1 cellular context compared by ENCODE assay signal in the genomic region with DNA sequence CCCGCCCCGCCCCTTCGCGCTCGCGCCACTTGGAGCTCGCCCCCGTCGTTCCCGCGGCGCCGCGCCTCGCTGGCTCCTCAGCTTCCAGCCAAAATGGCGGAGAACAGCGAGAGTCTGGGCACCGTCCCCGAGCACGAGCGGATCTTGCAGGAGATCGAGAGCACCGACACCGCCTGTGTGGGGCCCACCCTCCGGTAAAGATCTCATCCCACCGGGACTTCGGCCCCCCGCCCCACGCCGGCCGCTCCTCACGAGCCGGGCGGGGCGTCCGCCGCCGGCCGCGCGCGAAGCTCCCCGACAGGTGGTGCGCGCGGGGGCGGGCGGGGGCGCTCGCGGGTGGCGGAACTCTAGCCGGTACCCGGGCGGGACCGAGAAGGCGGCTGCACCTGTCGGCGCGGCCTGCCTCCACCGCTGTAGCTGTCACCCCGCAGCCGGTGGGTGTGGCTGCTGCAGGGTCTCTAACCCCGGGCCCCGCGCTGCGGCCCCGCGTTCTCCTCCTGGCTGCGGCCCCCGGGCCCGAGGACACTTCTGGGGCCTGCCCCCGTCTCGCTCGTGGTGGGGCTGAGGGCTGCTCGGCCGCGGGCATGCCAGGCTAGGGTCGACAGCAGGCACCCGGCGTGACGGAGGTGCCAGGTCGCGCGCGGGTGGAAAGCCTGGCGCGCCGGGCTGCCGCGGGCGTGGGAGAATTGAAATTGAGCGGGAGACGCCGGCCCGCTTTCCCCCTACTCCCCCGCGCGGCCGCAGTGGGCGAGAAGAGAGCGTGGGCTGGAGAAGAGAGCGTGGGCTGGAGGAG.
TF ChIP-seq lines count a peak whose summit lies in the region.

TSS of gene EXOC6 (plus strand) at position 80 of the 793 bp plus-strand sequence. CDS start at position 94, 14 bp downstream.

TF ChIP-seq in K562, 482 proteins besides CTCF, POLR2A, EP300 and RAD21 (continued from another document and continues in another):
- TF ChIP-seq, protein P1, sequence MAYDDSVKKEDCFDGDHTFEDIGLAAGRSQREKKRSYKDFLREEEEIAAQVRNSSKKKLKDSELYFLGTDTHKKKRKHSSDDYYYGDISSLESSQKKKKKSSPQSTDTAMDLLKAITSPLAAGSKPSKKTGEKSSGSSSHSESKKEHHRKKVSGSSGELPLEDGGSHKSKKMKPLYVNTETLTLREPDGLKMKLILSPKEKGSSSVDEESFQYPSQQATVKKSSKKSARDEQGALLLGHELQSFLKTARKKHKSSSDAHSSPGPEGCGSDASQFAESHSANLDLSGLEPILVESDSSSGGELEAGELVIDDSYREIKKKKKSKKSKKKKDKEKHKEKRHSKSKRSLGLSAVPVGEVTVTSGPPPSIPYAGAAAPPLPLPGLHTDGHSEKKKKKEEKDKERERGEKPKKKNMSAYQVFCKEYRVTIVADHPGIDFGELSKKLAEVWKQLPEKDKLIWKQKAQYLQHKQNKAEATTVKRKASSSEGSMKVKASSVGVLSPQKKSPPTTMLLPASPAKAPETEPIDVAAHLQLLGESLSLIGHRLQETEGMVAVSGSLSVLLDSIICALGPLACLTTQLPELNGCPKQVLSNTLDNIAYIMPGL (CRISPR knock-in tag; IDR thresholded peaks at IDR 0.05), result 0 out of 2 replicates have a peak, but pooled peaks have one; percentile 49
- TF ChIP-seq MED1 (CRISPR knock-in tag; IDR thresholded peaks at IDR 0.05; ENCODE audit: borderline replicate concordance), result no peak
- TF ChIP-seq RAD51 (IDR thresholded peaks at IDR 0.05; ENCODE audit: borderline replicate concordance, low read depth), result no peak
- no peak for TF ChIP-seq ATF4 (CRISPR knock-in tag; IDR thresholded peaks at IDR 0.05)
- no peak for TF ChIP-seq ARNT (IDR thresholded peaks at IDR 0.05)
- peak; percentile 73; the same call in 1 of the 2 replicates for TF ChIP-seq FOXJ2 (tag; IDR thresholded peaks at IDR 0.05)
- peak; percentile 52; the same call in 1 of the 2 replicates for TF ChIP-seq E2F1 (CRISPR knock-in tag; IDR thresholded peaks at IDR 0.05)
- TF ChIP-seq ETV5 (CRISPR knock-in tag; IDR thresholded peaks at IDR 0.05; ENCODE audit: low read depth), result no peak
- TF ChIP-seq NR3C1 (CRISPR knock-in tag; IDR thresholded peaks at IDR 0.05), result no peak
- TF ChIP-seq HLTF (IDR thresholded peaks at IDR 0.05), result no peak
- TF ChIP-seq ZNF589 (CRISPR knock-in tag; IDR thresholded peaks at IDR 0.05; ENCODE audit: low read depth), result no peak
- TF ChIP-seq RBM34 (IDR thresholded peaks at IDR 0.05; ENCODE audit: borderline replicate concordance, insufficient read depth, low read length), result no peak
- no peak for TF ChIP-seq ZFPM2 (CRISPR knock-in tag; IDR thresholded peaks at IDR 0.05)
- TF ChIP-seq CCNT2 (IDR thresholded peaks at IDR 0.05; ENCODE audit: borderline replicate concordance, extremely low read depth, insufficient read length, low read depth, low read length), result peak; percentile 57
- no peak for TF ChIP-seq ZNF699 (CRISPR knock-in tag; IDR thresholded peaks at IDR 0.05; ENCODE audit: insufficient replicate concordance)
- no peak for TF ChIP-seq TAL1 (IDR thresholded peaks at IDR 0.05)
- no peak for TF ChIP-seq ZNF212 (CRISPR knock-in tag; IDR thresholded peaks at IDR 0.05)
- TF ChIP-seq ZNF561 (CRISPR knock-in tag; conservative IDR thresholded peaks at IDR 0.05), result no peak
- no peak for TF ChIP-seq SMARCA4 (IDR thresholded peaks at IDR 0.05)
- peak; percentile 22; the same call in 1 of the 2 replicates for TF ChIP-seq MBD2 (IDR thresholded peaks at IDR 0.05; ENCODE audit: borderline replicate concordance, low read depth)
- TF ChIP-seq ZNF830 (CRISPR knock-in tag; IDR thresholded peaks at IDR 0.05), result peak; percentile 71; the same call in 1 of the 2 replicates
- no peak for TF ChIP-seq ZNF398 (CRISPR knock-in tag; IDR thresholded peaks at IDR 0.05)
- TF ChIP-seq, protein P2, sequence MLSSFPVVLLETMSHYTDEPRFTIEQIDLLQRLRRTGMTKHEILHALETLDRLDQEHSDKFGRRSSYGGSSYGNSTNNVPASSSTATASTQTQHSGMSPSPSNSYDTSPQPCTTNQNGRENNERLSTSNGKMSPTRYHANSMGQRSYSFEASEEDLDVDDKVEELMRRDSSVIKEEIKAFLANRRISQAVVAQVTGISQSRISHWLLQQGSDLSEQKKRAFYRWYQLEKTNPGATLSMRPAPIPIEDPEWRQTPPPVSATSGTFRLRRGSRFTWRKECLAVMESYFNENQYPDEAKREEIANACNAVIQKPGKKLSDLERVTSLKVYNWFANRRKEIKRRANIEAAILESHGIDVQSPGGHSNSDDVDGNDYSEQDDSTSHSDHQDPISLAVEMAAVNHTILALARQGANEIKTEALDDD (IDR thresholded peaks at IDR 0.05), result no peak
- no peak for TF ChIP-seq ILF3 (IDR thresholded peaks at IDR 0.05; ENCODE audit: borderline replicate concordance)
- peak; percentile 40; the same call in 1 of the 2 replicates for TF ChIP-seq KLF16 (IDR thresholded peaks at IDR 0.05)
- TF ChIP-seq ZBTB8A (IDR thresholded peaks at IDR 0.05; ENCODE audit: partially characterized antibody), result no peak
- no peak for TF ChIP-seq HDAC8 (tag; IDR thresholded peaks at IDR 0.05)
- TF ChIP-seq GTF2B (IDR thresholded peaks at IDR 0.05; ENCODE audit: extremely low read depth, insufficient read length), result no peak
- TF ChIP-seq, protein P3, sequence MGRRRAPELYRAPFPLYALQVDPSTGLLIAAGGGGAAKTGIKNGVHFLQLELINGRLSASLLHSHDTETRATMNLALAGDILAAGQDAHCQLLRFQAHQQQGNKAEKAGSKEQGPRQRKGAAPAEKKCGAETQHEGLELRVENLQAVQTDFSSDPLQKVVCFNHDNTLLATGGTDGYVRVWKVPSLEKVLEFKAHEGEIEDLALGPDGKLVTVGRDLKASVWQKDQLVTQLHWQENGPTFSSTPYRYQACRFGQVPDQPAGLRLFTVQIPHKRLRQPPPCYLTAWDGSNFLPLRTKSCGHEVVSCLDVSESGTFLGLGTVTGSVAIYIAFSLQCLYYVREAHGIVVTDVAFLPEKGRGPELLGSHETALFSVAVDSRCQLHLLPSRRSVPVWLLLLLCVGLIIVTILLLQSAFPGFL (CRISPR knock-in tag; IDR thresholded peaks at IDR 0.05), result no peak
- no peak for TF ChIP-seq THRAP3 (IDR thresholded peaks at IDR 0.05; ENCODE audit: borderline replicate concordance)
- no peak for TF ChIP-seq ZNF384 (IDR thresholded peaks at IDR 0.05; ENCODE audit: low read depth, low read length)
- no peak for TF ChIP-seq FOS (IDR thresholded peaks at IDR 0.05; ENCODE audit: extremely low read depth, insufficient read length)
- no peak for TF ChIP-seq ETV6 (IDR thresholded peaks at IDR 0.05; ENCODE audit: borderline replicate concordance in 1 of 2, low read depth in 2 of 2, low read length in 1 of 2)
- no peak for TF ChIP-seq ETV6 (CRISPR knock-in tag; IDR thresholded peaks at IDR 0.05; ENCODE audit: borderline replicate concordance)
- peak; percentile 75; the same call in 1 of the 2 replicates for TF ChIP-seq ZNF644 (tag; IDR thresholded peaks at IDR 0.05; ENCODE audit: low read depth)
- no peak for TF ChIP-seq KDM4B (IDR thresholded peaks at IDR 0.05; ENCODE audit: borderline replicate concordance in 2 of 2, low read depth in 1 of 2)
- no peak for TF ChIP-seq MCM3 (IDR thresholded peaks at IDR 0.05)
- TF ChIP-seq CEBPB (tag; IDR thresholded peaks at IDR 0.05), result no peak
- TF ChIP-seq MTA2 (IDR thresholded peaks at IDR 0.05; ENCODE audit: low read depth), result no peak
- no peak for TF ChIP-seq CBFA2T3 (IDR thresholded peaks at IDR 0.05)
- no peak for TF ChIP-seq ATF2 (CRISPR knock-in tag; IDR thresholded peaks at IDR 0.05)
- TF ChIP-seq, protein P4, sequence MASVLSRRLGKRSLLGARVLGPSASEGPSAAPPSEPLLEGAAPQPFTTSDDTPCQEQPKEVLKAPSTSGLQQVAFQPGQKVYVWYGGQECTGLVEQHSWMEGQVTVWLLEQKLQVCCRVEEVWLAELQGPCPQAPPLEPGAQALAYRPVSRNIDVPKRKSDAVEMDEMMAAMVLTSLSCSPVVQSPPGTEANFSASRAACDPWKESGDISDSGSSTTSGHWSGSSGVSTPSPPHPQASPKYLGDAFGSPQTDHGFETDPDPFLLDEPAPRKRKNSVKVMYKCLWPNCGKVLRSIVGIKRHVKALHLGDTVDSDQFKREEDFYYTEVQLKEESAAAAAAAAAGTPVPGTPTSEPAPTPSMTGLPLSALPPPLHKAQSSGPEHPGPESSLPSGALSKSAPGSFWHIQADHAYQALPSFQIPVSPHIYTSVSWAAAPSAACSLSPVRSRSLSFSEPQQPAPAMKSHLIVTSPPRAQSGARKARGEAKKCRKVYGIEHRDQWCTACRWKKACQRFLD (CRISPR knock-in tag; IDR thresholded peaks at IDR 0.05), result peak; percentile 86
- TF ChIP-seq, protein P5, sequence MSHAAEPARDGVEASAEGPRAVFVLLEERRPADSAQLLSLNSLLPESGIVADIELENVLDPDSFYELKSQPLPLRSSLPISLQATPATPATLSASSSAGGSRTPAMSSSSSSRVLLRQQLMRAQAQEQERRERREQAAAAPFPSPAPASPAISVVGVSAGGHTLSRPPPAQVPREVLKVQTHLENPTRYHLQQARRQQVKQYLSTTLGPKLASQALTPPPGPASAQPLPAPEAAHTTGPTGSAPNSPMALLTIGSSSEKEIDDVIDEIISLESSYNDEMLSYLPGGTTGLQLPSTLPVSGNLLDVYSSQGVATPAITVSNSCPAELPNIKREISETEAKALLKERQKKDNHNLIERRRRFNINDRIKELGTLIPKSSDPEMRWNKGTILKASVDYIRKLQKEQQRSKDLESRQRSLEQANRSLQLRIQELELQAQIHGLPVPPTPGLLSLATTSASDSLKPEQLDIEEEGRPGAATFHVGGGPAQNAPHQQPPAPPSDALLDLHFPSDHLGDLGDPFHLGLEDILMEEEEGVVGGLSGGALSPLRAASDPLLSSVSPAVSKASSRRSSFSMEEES (CRISPR knock-in tag; IDR thresholded peaks at IDR 0.05), result no peak
- TF ChIP-seq NELFE (IDR thresholded peaks at IDR 0.05; ENCODE audit: insufficient read depth, insufficient read length), result no peak
- no peak for TF ChIP-seq ZNF507 (tag; conservative IDR thresholded peaks at IDR 0.05)
- TF ChIP-seq ATF7 (IDR thresholded peaks at IDR 0.05), result no peak
- TF ChIP-seq GATAD2A (IDR thresholded peaks at IDR 0.05), result no peak
- no peak for TF ChIP-seq HOMEZ (CRISPR knock-in tag; IDR thresholded peaks at IDR 0.05)
- TF ChIP-seq ZNF785 (CRISPR knock-in tag; IDR thresholded peaks at IDR 0.05), result no peak
